In genomic region chr10:91590142-91590903, GRCh38 we compare ENCODE assay signal across 9 cellular contexts. TPM values are rescaled to one million over a fixed set of nuclear protein-coding genes. Genes with fewer than 3 reads are reported as not detected.
DNase-seq lines count a peak whose midpoint lies in the region; ATAC-seq and TF ChIP-seq lines count a peak whose summit lies in the region.
"Had no signal": no experiment of that assay in that cellular context is flagged by ENCODE, and none has a peak within 500 bp of the region (broad histone marks: within the 10 kb centered on the region; RNA-seq: fewer than 3 reads in every experiment).

No MANE protein-coding gene starts in this region.

- peak; percentile 84 for DNase-seq in HT1080 (ENCODE audit: low read depth)
- DNase-seq in mammary epithelial cell, result peak; percentile 39
- DNase-seq in left lobe of liver (ENCODE audit: low spot score), result no peak
- peak; percentile 74 for DNase-seq in stomach
- no peak for DNase-seq in activated T-cell treated with anti-CD3 and anti-CD28 coated beads for 4 hours
- no peak for DNase-seq in HUDEP-2 (lab: John Stamatoyannopoulos, UW; ENCODE audit: unreplicated experiment in 76 of 76)
- no peak for DNase-seq in stimulated activated naive CD4-positive, alpha-beta T cell treated with Interleukin-2 at 50 U/mL for 16 hours (lab: John Stamatoyannopoulos, UW)

- H3K4me3 ChIP-seq in mammary epithelial cell (replicated peaks in 1 of 3; ENCODE audit: insufficient read depth in 1 of 3, low read depth in 2 of 3, low read length in 3 of 3) (no peak overlapping the region), stomach (no peak overlapping the region)
- H3K4me3 ChIP-seq: GM12878 had no signal

- CTCF ChIA-PET in mammary epithelial cell (lab: Charles Lee; ENCODE audit: low non-redundant PET), result no interaction called here

- H3K27ac ChIP-seq in mammary epithelial cell (ENCODE audit: insufficient read depth, low read depth, low read length), result no peak overlapping the region
- H3K27ac ChIP-seq in stomach, result peak overlapping the region; percentile 74 to 87 (median 84)

- no peak overlapping the region for H3K4me2 ChIP-seq in mammary epithelial cell (ENCODE audit: insufficient read depth, low read depth, low read length)

- H3K4me1 ChIP-seq in mammary epithelial cell (ENCODE audit: insufficient read depth, low read length), result peaks cover 20% of the 10 kb centered on the region
- H3K4me1 ChIP-seq in stomach, result peaks cover 32 to 68% (median 57%) of the 10 kb centered on the region in 4 donors

- H3K9me3 Mint-ChIP-seq in activated T-helper 17 cell treated with anti-CD3 and anti-CD28 coated beads, Interleukin-2, amount 50 U/mL, for 72 hours, result no peaks in the 10 kb centered on the region

- no peak overlapping the region for H3K27ac Mint-ChIP-seq in activated T-helper 17 cell treated with anti-CD3 and anti-CD28 coated beads, Interleukin-2, amount 50 U/mL, for 72 hours

- no peak overlapping the region for H2AFZ ChIP-seq in mammary epithelial cell (ENCODE audit: low read depth, low read length)

- whole genome bisulfite sequencing in mammary epithelial cell (ENCODE audit: low coverage, missing lambda C conversion rate), result 34% methylated on average over 7 of the region's 7 CpGs
- WGBS in stomach, 5 donors, result 20 to 37% (median 34%) methylated on average over 6 to 7 of the region's 7 CpGs

- no peak for TF ChIP-seq POLR2A in stomach (IDR thresholded peaks at IDR 0.05)

- H3K4me3 Mint-ChIP-seq in activated T-helper 17 cell treated with anti-CD3 and anti-CD28 coated beads, Interleukin-2, amount 50 U/mL, for 72 hours, result no peak overlapping the region

- no TSS peak for BruUV-seq in mammary epithelial cell (replicated peaks; lab: Mats Ljungman, UMichigan)

- H3K27me3 ChIP-seq in mammary epithelial cell (ENCODE audit: insufficient read depth, low read length), result no peaks in the 10 kb centered on the region
- H3K27me3 ChIP-seq in stomach, result no peaks in the 10 kb centered on the region

- no peak overlapping the region for H3K9ac ChIP-seq in mammary epithelial cell (ENCODE audit: insufficient read depth, low read length)

- peak; percentile 49 for ATAC-seq in left lobe of liver
- no peak for ATAC-seq in activated T-helper 17 cell treated with anti-CD3 and anti-CD28 coated beads, Interleukin-2, amount 50 U/mL, for 72 hours (replicated peaks)
- ATAC-seq: GM12878 had no signal

- in situ Hi-C loops in mammary epithelial cell (cut with MboI; ENCODE audit: low sequenced_read_pairs in 2 of 2), result no loop called here

- H3K36me3 ChIP-seq in mammary epithelial cell (ENCODE audit: insufficient read depth, low read length), result no peaks in the 10 kb centered on the region
- no peaks in the 10 kb centered on the region for H3K36me3 ChIP-seq in stomach

- H3K79me2 ChIP-seq in mammary epithelial cell (ENCODE audit: insufficient read depth, low read length), result no peaks in the 10 kb centered on the region

- no peaks in the 10 kb centered on the region for H3K36me3 Mint-ChIP-seq in activated T-helper 17 cell treated with anti-CD3 and anti-CD28 coated beads, Interleukin-2, amount 50 U/mL, for 72 hours (ENCODE audit: low read depth)

- dilution Hi-C loops in mammary epithelial cell (cut with HindIII; ENCODE audit: low sequenced_read_pairs), result no loop called here

- no peak for TF ChIP-seq EP300 in stomach (IDR thresholded peaks at IDR 0.05)

- TF ChIP-seq CTCF in mammary epithelial cell (conservative IDR thresholded peaks at IDR 0.05 in 1 of 2, IDR thresholded peaks at IDR 0.05 in 1 of 2; ENCODE audit: extremely low read depth in 1 of 2, insufficient read depth in 1 of 2, low read depth in 1 of 2, low read length in 2 of 2) (no peak), stomach (IDR thresholded peaks at IDR 0.05) (no peak)

- intact Hi-C loops in mammary epithelial cell (cut with micrococcal nuclease), result no loop called here
- intact Hi-C loops in stomach (cut with DNase I; ENCODE audit: low total_unique reads), result no loop called here

- H3K27me3 Mint-ChIP-seq in activated T-helper 17 cell treated with anti-CD3 and anti-CD28 coated beads, Interleukin-2, amount 50 U/mL, for 72 hours, result peaks cover 22% of the 10 kb centered on the region

- H3K9me3 ChIP-seq in mammary epithelial cell (replicated peaks; ENCODE audit: insufficient read depth, low read length) (no peaks in the 10 kb centered on the region), stomach (no peaks in the 10 kb centered on the region)

- no peaks in the 10 kb centered on the region for H4K20me1 ChIP-seq in mammary epithelial cell (ENCODE audit: insufficient read depth, low read length)

- no peaks in the 10 kb centered on the region for H3K4me1 Mint-ChIP-seq in activated T-helper 17 cell treated with anti-CD3 and anti-CD28 coated beads, Interleukin-2, amount 50 U/mL, for 72 hours

RNA-seq across cellular contexts. Expression of gene PPP1R3C, which starts 42.5 kb away (rescaled TPM):
- 2.7 and 3.1 TPM in 2 replicates for total RNA-seq in HT1080 (2014; rRNA removed; shearing (Covaris generic))
- polyA plus RNA-seq in HT1080 (2015; cell fraction: cytosol; rRNA removed), result 1.3 and 1.8 TPM in 2 replicates
- 1.2 and 1.9 TPM in 2 replicates for polyA plus RNA-seq in HT1080 (2015; cell fraction: nucleus; rRNA removed)
- total RNA-seq in mammary epithelial cell (10 to 100 TPM in 1 of 2 donors, under 1 TPM in 1; 0.49 to 11.3 TPM), left lobe of liver (136 TPM), stomach (10 to 100 TPM in 3 of 5 donors, 1 to 10 TPM in 2; 1.2 to 50.0 (median 12.8) TPM)
- polyA plus RNA-seq in mammary epithelial cell (2.7 TPM), stomach (10 to 100 TPM in 2 of 3 donors, 1 to 10 TPM in 1; 8.4 to 21.1 (median 13.9) TPM)
- 1.3 TPM for polyA minus RNA-seq in mammary epithelial cell
- under 1 TPM in 1 of 2 donors, not detected in 1; 0.64 TPM for total RNA-seq in activated T-helper 17 cell treated with anti-CD3 and anti-CD28 coated beads, Interleukin-2, amount 50 U/mL, for 72 hours
- total RNA-seq: GM12878 had no signal

Comparison
In these comparisons a context has a peak if more than half of its experiments do, and no peak if none do; other contexts are left out.
1. DNase-seq: peak in HT1080 (single experiment), mammary epithelial cell (single experiment) and stomach (single experiment); none in left lobe of liver (single experiment), activated T-cell treated with anti-CD3 and anti-CD28 coated beads for 4 hours (single experiment), HUDEP-2 (0 of 76) and stimulated activated naive CD4-positive, alpha-beta T cell treated with Interleukin-2 at 50 U/mL for 16 hours (single experiment).